ENCODE assay signal across 9 cellular contexts in genomic region chr3:169668957-169669681, GRCh38. TPM values are rescaled to one million over a fixed set of nuclear protein-coding genes. Genes with fewer than 3 reads are reported as not detected.
DNase-seq lines count a peak whose midpoint lies in the region; ATAC-seq, FAIRE-seq and TF ChIP-seq lines count a peak whose summit lies in the region.
"Had no signal": no experiment of that assay in that cellular context is flagged by ENCODE, and none has a peak within 500 bp of the region (broad histone marks: within the 10 kb centered on the region; RNA-seq: fewer than 3 reads in every experiment).

No MANE protein-coding gene starts in this region.

- no peak for FAIRE-seq in bronchial epithelial cell (lab: Jason Lieb, UNC)
- no peak for FAIRE-seq in keratinocyte (lab: Jason Lieb, UNC)
- FAIRE-seq: G401.6 had no signal

- ATAC-seq in RWPE2 (ENCODE audit: low read depth), result peak; percentile 94

- TF ChIP-seq CTCF in RWPE2 (IDR thresholded peaks at IDR 0.05; ENCODE audit: poor library complexity, severe bottlenecking) (peak; percentile 92), bronchial epithelial cell (IDR thresholded peaks at IDR 0.05; ENCODE audit: insufficient read depth, low read length, severe bottlenecking) (peak; percentile 95), keratinocyte (optimal IDR thresholded peaks at IDR 0.05 in 1 of 3, IDR thresholded peaks at IDR 0.05 in 1 of 3, conservative IDR thresholded peaks at IDR 0.05 in 1 of 3; ENCODE audit: extremely low read depth in 1 of 3, insufficient read depth in 2 of 3, low read length in 3 of 3) (peak; percentile 38 to 91 (median 84)), spleen (IDR thresholded peaks at IDR 0.05 in 8 of 11, conservative IDR thresholded peaks at IDR 0.05 in 3 of 11) (peak; percentile 17 to 75 (median 60))

- H3K36me3 ChIP-seq in RWPE2 (ENCODE audit: low read depth), result no peaks in the 10 kb centered on the region
- no peaks in the 10 kb centered on the region for H3K36me3 ChIP-seq in bronchial epithelial cell (ENCODE audit: control insufficient read depth, insufficient read depth, low read length)
- H3K36me3 ChIP-seq in keratinocyte (ENCODE audit: control insufficient read depth in 2 of 2, extremely low read depth in 1 of 2, insufficient read depth in 2 of 2, low read length in 2 of 2), result no peaks in the 10 kb centered on the region
- H3K36me3 ChIP-seq in spleen, result no peaks in the 10 kb centered on the region

- intact Hi-C loops in spleen (cut with DNase I; ENCODE audit: low total_unique reads), result loop anchor here (10.0 kb wide), 1 partner anchor 524 kb away; no protein-coding TSS in a partner anchor

- H3K27me3 ChIP-seq in RWPE2 (ENCODE audit: insufficient read depth, poor library complexity, severe bottlenecking) (peaks cover 8% of the 10 kb centered on the region), bronchial epithelial cell (ENCODE audit: control insufficient read depth, insufficient read depth, low read length) (no peaks in the 10 kb centered on the region), keratinocyte (ENCODE audit: control insufficient read depth, extremely low read depth, insufficient read depth, low read length) (peaks cover 83% of the 10 kb centered on the region), spleen (replicated peaks in 1 of 7) (peaks cover 0 to 94% (median 69%) of the 10 kb centered on the region in 7 donors)

- H2AFZ ChIP-seq in keratinocyte (ENCODE audit: control insufficient read depth, low read length), result peak overlapping the region; percentile 63

- TF ChIP-seq POLR2A in spleen (IDR thresholded peaks at IDR 0.05), result no peak

- H3K9ac ChIP-seq in keratinocyte (ENCODE audit: control insufficient read depth, extremely low read depth, insufficient read depth, low read length), result no peak overlapping the region

- H3K27ac ChIP-seq in RWPE2 (ENCODE audit: poor library complexity, severe bottlenecking) (no peak overlapping the region), keratinocyte (ENCODE audit: control insufficient read depth, insufficient read depth, low read length) (no peak overlapping the region), spleen (peak overlapping the region in 3 of 8 donors; percentile 40 to 46 (median 41))

- no peaks in the 10 kb centered on the region for H3K9me3 ChIP-seq in RWPE2 (ENCODE audit: severe bottlenecking)
- no peaks in the 10 kb centered on the region for H3K9me3 ChIP-seq in keratinocyte (ENCODE audit: control insufficient read depth, low read depth, low read length)
- peaks cover 0 to 20% (median 11%) of the 10 kb centered on the region in 8 donors for H3K9me3 ChIP-seq in spleen

- 2 to 3% (median 2%) methylated on average over 31 to 45 of the region's 45 CpGs for WGBS in spleen, 5 donors

- peaks cover 6% of the 10 kb centered on the region for H4K20me1 ChIP-seq in keratinocyte (ENCODE audit: control insufficient read depth, extremely low read depth, insufficient read depth, low read length)

- H3K9me1 ChIP-seq in keratinocyte (ENCODE audit: control insufficient read depth, extremely low read depth, insufficient read depth, low read length), result no peaks in the 10 kb centered on the region

- H3K4me1 ChIP-seq in RWPE2 (ENCODE audit: insufficient read depth, poor library complexity, severe bottlenecking) (no peaks in the 10 kb centered on the region), keratinocyte (ENCODE audit: control insufficient read depth, extremely low read depth, insufficient read depth, low read length) (peaks cover 10% of the 10 kb centered on the region), spleen (peaks cover 12 to 32% (median 24%) of the 10 kb centered on the region in 6 donors)

- dilution Hi-C loops in keratinocyte (cut with MboI; ENCODE audit: extremely low pct_ligation_motif_present, low sequenced_read_pairs), result no loop called here

- H3K4me3 ChIP-seq in RWPE2 (ENCODE audit: severe bottlenecking) (peak overlapping the region; percentile 31), bronchial epithelial cell (ENCODE audit: low read depth, low read length) (peak overlapping the region; percentile 55), keratinocyte (ENCODE audit: control insufficient read depth in 2 of 3, extremely low read depth in 1 of 3, insufficient read depth in 2 of 3, low read depth in 1 of 3, low read length in 3 of 3) (peak overlapping the region; percentile 29 to 63 (median 60)), spleen (peak overlapping the region; percentile 28 to 67 (median 36))

- peak; percentile 25 for DNase-seq in SIG-M5 treated with dmso at 0.1 percent for 504 hours (lab: John Stamatoyannopoulos, UW; ENCODE audit: unreplicated experiment)
- DNase-seq in SIG-M5 (lab: John Stamatoyannopoulos, UW), result no peak
- DNase-seq in HCEC 1CT, result peak; percentile 48
- peak; percentile 50 to 53 for DNase-seq in Kasumi-1 (lab: John Stamatoyannopoulos, UW)
- DNase-seq in RWPE2 (ENCODE audit: low spot score), result no peak
- peak; percentile 58 for DNase-seq in bronchial epithelial cell (ENCODE audit: low read depth)
- no peak for DNase-seq in keratinocyte (ENCODE audit: low read depth, low spot score)
- peak; percentile 88 for DNase-seq in spleen

- H3K4me2 ChIP-seq in keratinocyte (ENCODE audit: control insufficient read depth, extremely low read depth, insufficient read depth, low read depth, low read length), result peak overlapping the region; percentile 88

- no peaks in the 10 kb centered on the region for H3K79me2 ChIP-seq in keratinocyte (ENCODE audit: control insufficient read depth, insufficient read depth, low read length)

RNA-seq across cellular contexts. Expression of gene MECOM, which starts 5.6 kb away (rescaled TPM):
- total RNA-seq in bronchial epithelial cell, result 7.6 and 10.6 TPM in 2 replicates
- polyA plus RNA-seq in keratinocyte, result 5.2 to 11.9 TPM (median 7.1 TPM) in 3 replicates
- polyA plus RNA-seq in keratinocyte (2011; ENCODE audit: low read depth), result 0.44 TPM
- 3.7 and 5.2 TPM in 2 replicates for polyA plus RNA-seq in keratinocyte (2011; cell fraction: cytosol; rRNA removed)
- 7.5 and 8.6 TPM in 2 replicates for polyA plus RNA-seq in keratinocyte (2011; cell fraction: nucleus; rRNA removed)
- 0.90 and 7.8 TPM in 2 replicates for polyA plus RNA-seq in keratinocyte (2012; ENCODE audit: low replicate concordance)
- 11.1 to 19.9 TPM (median 15.2 TPM) in 3 replicates for polyA minus RNA-seq in keratinocyte
- 6.7 TPM for polyA minus RNA-seq in keratinocyte (2011; cell fraction: cytosol; rRNA and poly(A)+ RNA removed)
- polyA minus RNA-seq in keratinocyte (2011; cell fraction: nucleus; rRNA and poly(A)+ RNA removed), result 14.5 and 19.9 TPM in 2 replicates
- 10 to 100 TPM; 12.9 to 27.6 (median 17.2) TPM for total RNA-seq in spleen
- 1 to 10 TPM; 1.8 to 4.9 (median 2.3) TPM for polyA plus RNA-seq in spleen

Comparison
In these comparisons a context has a peak if more than half of its experiments do, and no peak if none do; other contexts are left out.
1. DNase-seq: peak in SIG-M5 treated with dmso at 0.1 percent for 504 hours (single experiment), HCEC 1CT (single experiment), Kasumi-1 (2 of 2), bronchial epithelial cell (single experiment) and spleen (single experiment); none in SIG-M5 (single experiment), RWPE2 (single experiment) and keratinocyte (single experiment).
2. Peak in every context shown above with its lines, with median percentiles within 50 percentile points of each other: H3K4me3 ChIP-seq and CTCF ChIP-seq.